ENCODE assay signal across 1 cellular context in the genomic region with DNA sequence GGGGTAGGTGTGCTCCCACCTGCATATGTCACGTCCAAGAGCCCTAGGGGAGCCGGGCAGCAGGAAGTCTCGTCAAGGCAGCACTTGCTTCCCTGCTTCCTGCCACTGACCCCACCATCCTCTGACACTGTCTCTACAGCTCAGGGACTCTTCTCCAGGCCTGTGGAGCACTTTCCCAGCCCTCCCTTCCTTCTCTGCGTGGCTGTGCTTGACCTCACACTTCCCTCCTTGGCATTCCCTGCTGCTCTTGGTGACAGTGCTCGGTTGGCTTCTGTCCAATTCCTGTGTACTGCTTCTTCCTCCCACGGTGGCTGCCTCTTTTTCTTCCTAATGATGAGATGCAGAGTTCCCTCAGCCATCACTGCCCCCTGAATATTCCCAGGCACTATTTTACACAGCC.
TF ChIP-seq lines count a peak whose summit lies in the region.

No MANE protein-coding gene starts in this region.

TF ChIP-seq in K562, 482 proteins besides CTCF, POLR2A, EP300 and RAD21:
- TF ChIP-seq NFIC (IDR thresholded peaks at IDR 0.05) = peak; percentile 87
- no peak for TF ChIP-seq XRCC4 (IDR thresholded peaks at IDR 0.05; ENCODE audit: extremely low read depth, insufficient read depth, insufficient read length)
